Comparison of ENCODE assay signal across 1 cellular context in the genomic region with DNA sequence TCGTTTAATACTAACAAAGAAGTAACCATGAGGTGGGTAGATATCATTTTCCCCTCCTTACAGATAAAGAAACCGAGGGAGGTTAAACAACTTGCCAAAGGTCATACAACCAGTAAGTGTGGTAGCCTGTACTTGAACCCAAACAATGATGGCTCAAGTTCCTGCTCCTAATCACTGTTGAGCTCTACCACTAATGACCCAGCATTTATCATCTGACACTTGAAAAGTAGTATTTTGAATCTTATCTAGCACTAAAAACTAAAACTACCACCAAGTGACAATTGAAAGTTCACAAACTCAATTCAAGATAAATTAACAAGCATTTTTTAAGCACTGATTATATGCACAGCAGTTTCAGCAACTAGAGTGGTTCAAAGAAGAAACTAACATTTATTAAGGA.
TF ChIP-seq lines count a peak whose summit lies in the region.

No MANE protein-coding gene starts in this region.

TF ChIP-seq in GM12878, 131 proteins besides CTCF, POLR2A, EP300 and RAD21 (continued from another document):
- TF ChIP-seq, protein P1, sequence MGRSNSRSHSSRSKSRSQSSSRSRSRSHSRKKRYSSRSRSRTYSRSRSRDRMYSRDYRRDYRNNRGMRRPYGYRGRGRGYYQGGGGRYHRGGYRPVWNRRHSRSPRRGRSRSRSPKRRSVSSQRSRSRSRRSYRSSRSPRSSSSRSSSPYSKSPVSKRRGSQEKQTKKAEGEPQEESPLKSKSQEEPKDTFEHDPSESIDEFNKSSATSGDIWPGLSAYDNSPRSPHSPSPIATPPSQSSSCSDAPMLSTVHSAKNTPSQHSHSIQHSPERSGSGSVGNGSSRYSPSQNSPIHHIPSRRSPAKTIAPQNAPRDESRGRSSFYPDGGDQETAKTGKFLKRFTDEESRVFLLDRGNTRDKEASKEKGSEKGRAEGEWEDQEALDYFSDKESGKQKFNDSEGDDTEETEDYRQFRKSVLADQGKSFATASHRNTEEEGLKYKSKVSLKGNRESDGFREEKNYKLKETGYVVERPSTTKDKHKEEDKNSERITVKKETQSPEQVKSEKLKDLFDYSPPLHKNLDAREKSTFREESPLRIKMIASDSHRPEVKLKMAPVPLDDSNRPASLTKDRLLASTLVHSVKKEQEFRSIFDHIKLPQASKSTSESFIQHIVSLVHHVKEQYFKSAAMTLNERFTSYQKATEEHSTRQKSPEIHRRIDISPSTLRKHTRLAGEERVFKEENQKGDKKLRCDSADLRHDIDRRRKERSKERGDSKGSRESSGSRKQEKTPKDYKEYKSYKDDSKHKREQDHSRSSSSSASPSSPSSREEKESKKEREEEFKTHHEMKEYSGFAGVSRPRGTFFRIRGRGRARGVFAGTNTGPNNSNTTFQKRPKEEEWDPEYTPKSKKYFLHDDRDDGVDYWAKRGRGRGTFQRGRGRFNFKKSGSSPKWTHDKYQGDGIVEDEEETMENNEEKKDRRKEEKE (IDR thresholded peaks at IDR 0.05): no peak
- peak; percentile 52; the same call in 1 of the 2 replicates for TF ChIP-seq NR2F1 (conservative IDR thresholded peaks at IDR 0.05)
- TF ChIP-seq SMARCA5 (IDR thresholded peaks at IDR 0.05): no peak
- TF ChIP-seq FOXM1 (IDR thresholded peaks at IDR 0.05; ENCODE audit: low read depth, low read length): 0 out of 2 replicates have a peak, but pooled peaks have one; percentile 18
- TF ChIP-seq EGR1 (IDR thresholded peaks at IDR 0.05; ENCODE audit: borderline replicate concordance in 1 of 2, low read depth in 2 of 2, low read length in 2 of 2): no peak
- no peak for TF ChIP-seq CHD4 (IDR thresholded peaks at IDR 0.05)
- TF ChIP-seq, protein P2, sequence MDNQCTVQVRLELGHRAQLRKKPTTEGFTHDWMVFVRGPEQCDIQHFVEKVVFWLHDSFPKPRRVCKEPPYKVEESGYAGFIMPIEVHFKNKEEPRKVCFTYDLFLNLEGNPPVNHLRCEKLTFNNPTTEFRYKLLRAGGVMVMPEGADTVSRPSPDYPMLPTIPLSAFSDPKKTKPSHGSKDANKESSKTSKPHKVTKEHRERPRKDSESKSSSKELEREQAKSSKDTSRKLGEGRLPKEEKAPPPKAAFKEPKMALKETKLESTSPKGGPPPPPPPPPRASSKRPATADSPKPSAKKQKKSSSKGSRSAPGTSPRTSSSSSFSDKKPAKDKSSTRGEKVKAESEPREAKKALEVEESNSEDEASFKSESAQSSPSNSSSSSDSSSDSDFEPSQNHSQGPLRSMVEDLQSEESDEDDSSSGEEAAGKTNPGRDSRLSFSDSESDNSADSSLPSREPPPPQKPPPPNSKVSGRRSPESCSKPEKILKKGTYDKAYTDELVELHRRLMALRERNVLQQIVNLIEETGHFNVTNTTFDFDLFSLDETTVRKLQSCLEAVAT (IDR thresholded peaks at IDR 0.05): no peak
- no peak for TF ChIP-seq ASH2L (IDR thresholded peaks at IDR 0.05; ENCODE audit: borderline replicate concordance, low read depth)
- TF ChIP-seq RBBP5 (conservative IDR thresholded peaks at IDR 0.05): no peak
- TF ChIP-seq RCOR1 (conservative IDR thresholded peaks at IDR 0.05; ENCODE audit: low read depth, low read length): no peak
- TF ChIP-seq KLF5 (IDR thresholded peaks at IDR 0.05; ENCODE audit: partially characterized antibody): no peak
- no peak for TF ChIP-seq NFYA (IDR thresholded peaks at IDR 0.05; ENCODE audit: borderline replicate concordance, low read depth, low read length)
- no peak for TF ChIP-seq RFX5 (IDR thresholded peaks at IDR 0.05; ENCODE audit: low read depth, low read length)
- TF ChIP-seq ESRRA (IDR thresholded peaks at IDR 0.05; ENCODE audit: low read length): no peak
- TF ChIP-seq BCL11A (IDR thresholded peaks at IDR 0.05; ENCODE audit: low read depth, low read length): no peak
- TF ChIP-seq SRF (IDR thresholded peaks at IDR 0.05; ENCODE audit: low read depth in 2 of 2, low read length in 2 of 2): no peak
- TF ChIP-seq CREM (IDR thresholded peaks at IDR 0.05; ENCODE audit: low read depth): no peak
- TF ChIP-seq ATF7 (IDR thresholded peaks at IDR 0.05; ENCODE audit: low read depth): no peak
- peak; percentile 40; the same call in 1 of the 2 replicates for TF ChIP-seq POLR2AphosphoS5 (IDR thresholded peaks at IDR 0.05; ENCODE audit: low read length)
- no peak for TF ChIP-seq IRF4 (IDR thresholded peaks at IDR 0.05; ENCODE audit: low read depth, low read length)
- TF ChIP-seq MTA2 (IDR thresholded peaks at IDR 0.05; ENCODE audit: low read depth): peak; percentile 66; the same call in 1 of the 2 replicates
- no peak for TF ChIP-seq HDAC2 (IDR thresholded peaks at IDR 0.05)
- TF ChIP-seq ETV6 (conservative IDR thresholded peaks at IDR 0.05 in 1 of 2, IDR thresholded peaks at IDR 0.05 in 1 of 2; ENCODE audit: borderline replicate concordance in 1 of 2, low read depth in 1 of 2): no peak
- no peak for TF ChIP-seq KDM1A (IDR thresholded peaks at IDR 0.05; ENCODE audit: borderline replicate concordance)
- no peak for TF ChIP-seq ZZZ3 (IDR thresholded peaks at IDR 0.05; ENCODE audit: control insufficient read depth, insufficient read length, low read depth)
TF ChIP-seq in GM12878: peak in this region for 4.
